1 cellular context compared by ENCODE assay signal in genomic region chr16:80466024-80466986, GRCh38.
A peak's percentile ranks its signal among the peaks of the same experiment; 100 is the strongest.
TF ChIP-seq lines count a peak whose summit lies in the region.

No MANE protein-coding gene starts in this region.

TF ChIP-seq in HepG2, 621 proteins besides CTCF, POLR2A, EP300 and RAD21 (continued from another document):
- peak; percentile 82; the same call in 1 of the 2 replicates for TF ChIP-seq RFXAP (CRISPR knock-in tag; IDR thresholded peaks at IDR 0.05; ENCODE audit: borderline replicate concordance)
- TF ChIP-seq HCFC1 (IDR thresholded peaks at IDR 0.05; ENCODE audit: low read depth, low read length) = no peak
- TF ChIP-seq, protein P1, sequence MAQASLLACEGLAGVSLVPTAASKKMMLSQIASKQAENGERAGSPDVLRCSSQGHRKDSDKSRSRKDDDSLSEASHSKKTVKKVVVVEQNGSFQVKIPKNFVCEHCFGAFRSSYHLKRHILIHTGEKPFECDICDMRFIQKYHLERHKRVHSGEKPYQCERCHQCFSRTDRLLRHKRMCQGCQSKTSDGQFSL (CRISPR knock-in tag; IDR thresholded peaks at IDR 0.05) = peak; percentile 100
- TF ChIP-seq SNAPC2 (CRISPR knock-in tag; IDR thresholded peaks at IDR 0.05) = no peak
- no peak for TF ChIP-seq ZBTB38 (CRISPR knock-in tag; IDR thresholded peaks at IDR 0.05)
- TF ChIP-seq STAT5B (CRISPR knock-in tag; IDR thresholded peaks at IDR 0.05) = no peak
- no peak for TF ChIP-seq HHEX (CRISPR knock-in tag; IDR thresholded peaks at IDR 0.05)
- TF ChIP-seq CEBPG (CRISPR knock-in tag; IDR thresholded peaks at IDR 0.05) = no peak
